ENCODE assay signal across 8 cellular contexts in the genomic region with DNA sequence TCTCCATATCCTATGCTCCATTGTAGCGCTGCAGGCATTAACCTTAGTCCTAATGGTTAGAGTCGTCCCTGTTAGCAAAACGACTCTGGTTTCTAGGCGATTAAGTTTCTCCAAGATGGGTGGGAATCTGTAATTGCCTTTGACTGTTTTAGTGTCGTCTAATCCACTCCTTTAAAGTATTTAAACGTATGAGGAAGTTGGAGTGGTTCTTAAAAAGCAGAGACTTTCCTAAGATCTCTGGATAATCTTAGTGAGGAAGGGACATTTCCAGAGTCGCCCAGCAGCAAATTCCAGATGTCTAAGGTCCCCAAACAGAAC. TPM values are rescaled to one million over a fixed set of nuclear protein-coding genes. Genes with fewer than 3 reads are reported as not detected.
DNase-seq lines count a peak whose midpoint lies in the region; ATAC-seq and TF ChIP-seq lines count a peak whose summit lies in the region.

No MANE protein-coding gene starts in this region.

- intact Hi-C loops in activated CD4-positive, alpha-beta T cell treated with anti-CD3 and anti-CD28 coated beads for 36 hours (cut with DNase I, micrococcal nuclease), result loop anchor here (1.0 to 10.0 kb wide), 5 partner anchors 29 to 554 kb away; a partner anchor contains a TSS

- H3K27ac ChIP-seq in angular gyrus (ENCODE audit: low read depth, low read length), result peak overlapping the region; percentile 97
- H3K27ac ChIP-seq in layer of hippocampus (ENCODE audit: low read depth, low read length), result peak overlapping the region; percentile 86
- peak overlapping the region; percentile 97 for H3K27ac ChIP-seq in suprapubic skin

- H3K27me3 Mint-ChIP-seq in activated CD4-positive, alpha-beta T cell treated with anti-CD3 and anti-CD28 coated beads for 36 hours, result no peaks in the 10 kb centered on the region

- H3K9me3 Mint-ChIP-seq in activated CD4-positive, alpha-beta T cell treated with anti-CD3 and anti-CD28 coated beads for 36 hours (ENCODE audit: low read depth), result no peaks in the 10 kb centered on the region

- peaks cover 31% of the 10 kb centered on the region for H3K4me1 ChIP-seq in suprapubic skin

- DNase-seq in activated CD4-positive, alpha-beta T cell treated with anti-CD3 and anti-CD28 coated beads for 36 hours, result no peak
- DNase-seq in activated CD4-positive, alpha-beta T cell treated with anti-CD3 and anti-CD28 coated beads, Interleukin-2, amount 50 U/mL, for 4 hours, result no peak
- DNase-seq in suprapubic skin (ENCODE audit: low spot score in 2 of 2), result no peak
- DNase-seq in SW480 (ENCODE audit: low spot score), result no peak

- POLR2A ChIA-PET in activated CD4-positive, alpha-beta T cell treated with anti-CD3 and anti-CD28 coated beads for 36 hours (lab: Charles Lee), result interaction anchor here (0.7 to 0.9 kb wide), 3 partner anchors 115 to 421 kb away, joined by 3 read pairs; a partner anchor contains a TSS

- peaks cover 52% of the 10 kb centered on the region for H3K36me3 Mint-ChIP-seq in activated CD4-positive, alpha-beta T cell treated with anti-CD3 and anti-CD28 coated beads for 36 hours (ENCODE audit: low read depth)

- no peak for ATAC-seq in activated CD4-positive, alpha-beta T cell treated with anti-CD3 and anti-CD28 coated beads for 36 hours
- ATAC-seq in GM18861 (IDR thresholded peaks at IDR 0.05; ENCODE audit: unreplicated experiment), result no peak
- ATAC-seq in GM19035 (IDR thresholded peaks at IDR 0.05; ENCODE audit: unreplicated experiment), result no peak

- no peak for TF ChIP-seq CTCF in suprapubic skin (IDR thresholded peaks at IDR 0.05)

- no peak for TF ChIP-seq EP300 in suprapubic skin (IDR thresholded peaks at IDR 0.05)

- TF ChIP-seq POLR2A in suprapubic skin (IDR thresholded peaks at IDR 0.05), result no peak

- 0% methylated on average over 7 of the region's 7 CpGs for WGBS in suprapubic skin

- peaks cover 37% of the 10 kb centered on the region for H3K36me3 ChIP-seq in suprapubic skin

- H3K27ac Mint-ChIP-seq in activated CD4-positive, alpha-beta T cell treated with anti-CD3 and anti-CD28 coated beads for 36 hours, result peak overlapping the region; percentile 99

- H3K4me3 Mint-ChIP-seq in activated CD4-positive, alpha-beta T cell treated with anti-CD3 and anti-CD28 coated beads for 36 hours, result peak overlapping the region; percentile 97

- CTCF ChIA-PET in activated CD4-positive, alpha-beta T cell treated with anti-CD3 and anti-CD28 coated beads for 36 hours (lab: Charles Lee), result interaction anchor here (0.8 kb wide), 1 partner anchor 9 kb away, joined by 3 read pairs; no protein-coding TSS in a partner anchor

- no peaks in the 10 kb centered on the region for H3K9me3 ChIP-seq in suprapubic skin

- peak overlapping the region; percentile 79 for H3K4me3 ChIP-seq in suprapubic skin

- H3K27me3 ChIP-seq in layer of hippocampus (ENCODE audit: control insufficient read depth, insufficient read depth, low read length) (no peaks in the 10 kb centered on the region), suprapubic skin (no peaks in the 10 kb centered on the region)

- peaks cover 37% of the 10 kb centered on the region for H3K4me1 Mint-ChIP-seq in activated CD4-positive, alpha-beta T cell treated with anti-CD3 and anti-CD28 coated beads for 36 hours

RNA-seq across cellular contexts. Expression of a gene that starts 0.3 kb away (rescaled TPM):
- 10 to 100 TPM; 78.0 to 89.5 TPM for total RNA-seq in activated CD4-positive, alpha-beta T cell treated with anti-CD3 and anti-CD28 coated beads for 36 hours
- 10 to 100 TPM; 16.8 to 34.1 (median 21.3) TPM for total RNA-seq in suprapubic skin

RNA-seq across cellular contexts. Expression of a gene that starts 0.5 kb away (rescaled TPM):
- total RNA-seq in activated CD4-positive, alpha-beta T cell treated with anti-CD3 and anti-CD28 coated beads for 36 hours, result 10 to 100 TPM in 1 of 2 experiments, 1 to 10 TPM in 1; 9.3 to 10.1 TPM
- 10 to 100 TPM in 2 of 4 donors, 1 to 10 TPM in 2; 8.1 to 16.4 (median 11.9) TPM for total RNA-seq in suprapubic skin

RNA-seq across cellular contexts. Expression of a gene that starts 28.8 kb away (rescaled TPM):
- total RNA-seq in activated CD4-positive, alpha-beta T cell treated with anti-CD3 and anti-CD28 coated beads for 36 hours, result 10 to 100 TPM; 19.2 to 22.6 TPM
- total RNA-seq in suprapubic skin, result 10 to 100 TPM in 2 of 4 donors, 1 to 10 TPM in 2; 6.5 to 11.4 (median 10.3) TPM
